19 cellular contexts compared by ENCODE assay signal in genomic region chr7:30222519-30223213, GRCh38.
A peak's percentile ranks its signal among the peaks of the same experiment; 100 is the strongest.
DNase-seq lines count a peak whose midpoint lies in the region; ATAC-seq and TF ChIP-seq lines count a peak whose summit lies in the region.
"Had no signal": no experiment of that assay in that cellular context is flagged by ENCODE, and none has a peak within 500 bp of the region (broad histone marks: within the 10 kb centered on the region; RNA-seq: fewer than 3 reads in every experiment).

No MANE protein-coding gene starts in this region.

- H4K20me1 ChIP-seq in BLaER1 treated with 17β-estradiol and CSF1 and Interleukin-3, amounts not matched to agents 10 nM and 100 nM, result no peaks in the 10 kb centered on the region

- H3K4me2 ChIP-seq in BLaER1 treated with 17β-estradiol and CSF1 and Interleukin-3, amounts not matched to agents 10 nM and 100 nM, result peak overlapping the region in 6 of 11 experiments; percentile 21 to 91 (median 72); a peak in 11 of 22 replicates

- no peaks in the 10 kb centered on the region for H3K27me3 ChIP-seq in BLaER1 treated with 17β-estradiol and CSF1 and Interleukin-3, amounts not matched to agents 10 nM and 100 nM
- H3K27me3 ChIP-seq in foreskin keratinocyte, result no peaks in the 10 kb centered on the region

- ATAC-seq in foreskin keratinocyte (no peak), GM19463 (IDR thresholded peaks at IDR 0.05; ENCODE audit: unreplicated experiment) (no peak)
- ATAC-seq: HCT116 had no signal

- no peak overlapping the region for H3K4me3 ChIP-seq in BLaER1 treated with 17β-estradiol and CSF1 and Interleukin-3, amounts not matched to agents 10 nM and 100 nM
- H3K4me3 ChIP-seq: GM23248 had no signal

- DNase-seq in D341Med (ENCODE audit: low spot score) (peak; percentile 46), NCI-H69 (lab: John Stamatoyannopoulos, UW) (peak; percentile 37), ecto neural progenitor cell (ENCODE audit: low spot score) (peak; percentile 34), foreskin keratinocyte (no peak), cerebellar nuclear complex (lab: John Stamatoyannopoulos, UW) (no peak)
- DNase-seq in effector CD8-positive, alpha-beta T cell (lab: John Stamatoyannopoulos, UW), result no peak
- DNase-seq: Calu3; CD4-positive, alpha-beta memory T cell; DMS79; GM23248; KBM-7; NCI-H1048; NCI-H1436 treated with DMSO at 0.1 percent for 48 hours; NCI-H2029 treated with DMSO at 0.1 percent for 48 hours; NCI-H2171 treated with DMSO at 0.1 percent for 48 hours; NCI-H774 had no signal

- no peaks in the 10 kb centered on the region for H3K36me3 ChIP-seq in BLaER1 treated with 17β-estradiol and CSF1 and Interleukin-3, amounts not matched to agents 10 nM and 100 nM

- peak overlapping the region in 1 of 11 experiments; percentile 10; a peak in 1 of 22 replicates for H3K9ac ChIP-seq in BLaER1 treated with 17β-estradiol and CSF1 and Interleukin-3, amounts not matched to agents 10 nM and 100 nM
- H3K9ac ChIP-seq: GM23248 had no signal

- TF ChIP-seq CTCF in foreskin keratinocyte (conservative IDR thresholded peaks at IDR 0.05), result no peak

- H3K27ac ChIP-seq in BLaER1 treated with 17β-estradiol and CSF1 and Interleukin-3, amounts not matched to agents 10 nM and 100 nM, result no peak overlapping the region
- H3K27ac ChIP-seq in foreskin keratinocyte, result no peak overlapping the region
- H3K27ac ChIP-seq: GM23248 had no signal

- peaks cover 16 to 59% (median 43%) of the 10 kb centered on the region in 10 experiments for H3K4me1 ChIP-seq in BLaER1 treated with 17β-estradiol and CSF1 and Interleukin-3, amounts not matched to agents 10 nM and 100 nM
- H3K4me1 ChIP-seq in foreskin keratinocyte, result peaks cover 23% of the 10 kb centered on the region

- peaks cover 0 to 35% (median 14%) of the 10 kb centered on the region in 11 experiments; a peak in 11 of 22 replicates for H3K9me3 ChIP-seq in BLaER1 treated with 17β-estradiol and CSF1 and Interleukin-3, amounts not matched to agents 10 nM and 100 nM (replicated peaks in 1 of 11)

Comparison
In these comparisons a context has a peak if more than half of its experiments do, and no peak if none do; other contexts are left out.
1. DNase-seq: peak in D341Med (single experiment), NCI-H69 (single experiment) and ecto neural progenitor cell (single experiment); none in foreskin keratinocyte (0 of 2), cerebellar nuclear complex (0 of 2) and effector CD8-positive, alpha-beta T cell (single experiment).